Comparison of ENCODE assay signal across 1 cellular context in the genomic region with DNA sequence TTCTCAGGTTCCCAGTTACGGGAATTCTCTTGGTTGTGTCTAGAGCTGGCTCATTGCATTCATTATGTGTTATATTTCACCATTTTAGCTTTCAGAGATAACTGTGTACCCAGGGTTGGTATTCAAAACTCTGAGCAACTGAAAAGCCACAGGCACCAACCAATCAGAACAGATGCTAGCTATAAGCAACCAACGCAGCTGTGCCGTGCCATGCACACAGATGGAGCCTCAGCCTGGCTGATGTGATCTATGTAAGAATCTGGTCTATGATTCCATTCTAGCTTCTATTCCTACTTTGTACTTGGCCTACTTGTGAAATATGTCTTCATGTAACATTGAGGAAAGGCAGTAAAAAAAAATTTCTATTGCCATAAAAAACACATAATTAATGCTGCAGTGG.
TF ChIP-seq lines count a peak whose summit lies in the region.

No MANE protein-coding gene starts in this region.

TF ChIP-seq in IMR-90, 13 proteins besides CTCF, POLR2A, EP300 and RAD21:
- TF ChIP-seq MXI1 (IDR thresholded peaks at IDR 0.05; ENCODE audit: borderline replicate concordance, low read depth, low read length) (no peak), BHLHE40 (IDR thresholded peaks at IDR 0.05; ENCODE audit: low read depth, low read length) (no peak), SMC3 (IDR thresholded peaks at IDR 0.05; ENCODE audit: low read depth, low read length) (no peak), CEBPB (IDR thresholded peaks at IDR 0.05; ENCODE audit: low read depth, low read length) (no peak), NFE2L2 (IDR thresholded peaks at IDR 0.05; ENCODE audit: low read depth, low read length) (no peak), FOS (IDR thresholded peaks at IDR 0.05; ENCODE audit: low read depth, low read length) (no peak), RFX5 (IDR thresholded peaks at IDR 0.05; ENCODE audit: low read depth, low read length) (no peak), CHD1 (IDR thresholded peaks at IDR 0.05; ENCODE audit: low read depth, low read length) (no peak), RCOR1 (IDR thresholded peaks at IDR 0.05; ENCODE audit: insufficient replicate concordance, low read length) (no peak), MAZ (IDR thresholded peaks at IDR 0.05; ENCODE audit: borderline replicate concordance, low read depth, low read length) (no peak), MAFK (IDR thresholded peaks at IDR 0.05; ENCODE audit: low read depth, low read length) (no peak)
- TF ChIP-seq, protein P1, sequence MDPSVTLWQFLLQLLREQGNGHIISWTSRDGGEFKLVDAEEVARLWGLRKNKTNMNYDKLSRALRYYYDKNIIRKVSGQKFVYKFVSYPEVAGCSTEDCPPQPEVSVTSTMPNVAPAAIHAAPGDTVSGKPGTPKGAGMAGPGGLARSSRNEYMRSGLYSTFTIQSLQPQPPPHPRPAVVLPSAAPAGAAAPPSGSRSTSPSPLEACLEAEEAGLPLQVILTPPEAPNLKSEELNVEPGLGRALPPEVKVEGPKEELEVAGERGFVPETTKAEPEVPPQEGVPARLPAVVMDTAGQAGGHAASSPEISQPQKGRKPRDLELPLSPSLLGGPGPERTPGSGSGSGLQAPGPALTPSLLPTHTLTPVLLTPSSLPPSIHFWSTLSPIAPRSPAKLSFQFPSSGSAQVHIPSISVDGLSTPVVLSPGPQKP (IDR thresholded peaks at IDR 0.05; ENCODE audit: borderline replicate concordance, low read depth, low read length), result no peak
- TF ChIP-seq, protein P2, sequence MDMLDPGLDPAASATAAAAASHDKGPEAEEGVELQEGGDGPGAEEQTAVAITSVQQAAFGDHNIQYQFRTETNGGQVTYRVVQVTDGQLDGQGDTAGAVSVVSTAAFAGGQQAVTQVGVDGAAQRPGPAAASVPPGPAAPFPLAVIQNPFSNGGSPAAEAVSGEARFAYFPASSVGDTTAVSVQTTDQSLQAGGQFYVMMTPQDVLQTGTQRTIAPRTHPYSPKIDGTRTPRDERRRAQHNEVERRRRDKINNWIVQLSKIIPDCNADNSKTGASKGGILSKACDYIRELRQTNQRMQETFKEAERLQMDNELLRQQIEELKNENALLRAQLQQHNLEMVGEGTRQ (IDR thresholded peaks at IDR 0.05; ENCODE audit: low read depth, low read length), result no peak
TF ChIP-seq in IMR-90: peak in this region for 0.
